ENCODE assay signal across 1 cellular context in the genomic region with DNA sequence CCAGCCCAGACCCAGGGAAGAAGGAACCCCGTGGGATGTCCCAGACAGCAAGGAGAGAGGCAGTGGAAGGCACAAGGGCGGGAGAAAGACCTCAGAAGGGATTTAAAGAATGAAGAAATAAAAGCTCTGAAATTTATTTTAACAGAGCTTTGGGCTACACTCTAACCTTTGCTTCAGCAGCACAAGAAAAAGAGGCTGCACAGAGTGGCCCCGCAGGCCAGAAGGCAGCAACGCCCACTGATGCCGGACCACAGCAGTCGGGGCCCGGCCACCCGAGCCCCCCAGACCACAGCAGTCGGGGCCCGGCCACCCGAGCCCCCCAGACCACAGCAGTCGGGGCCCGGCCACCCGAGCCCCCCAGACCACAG.
TF ChIP-seq lines count a peak whose summit lies in the region.

No MANE protein-coding gene starts in this region.

TF ChIP-seq in HepG2, 621 proteins besides CTCF, POLR2A, EP300 and RAD21:
- peak; percentile 19; the same call in 1 of the 2 replicates for TF ChIP-seq ZNF768 (CRISPR knock-in tag; IDR thresholded peaks at IDR 0.05)
